Comparison of ENCODE assay signal across 8 cellular contexts in genomic region chr1:107963601-107964396, GRCh38. TPM values are rescaled to one million over a fixed set of nuclear protein-coding genes. Genes with fewer than 3 reads are reported as not detected.
DNase-seq lines count a peak whose midpoint lies in the region; ATAC-seq and TF ChIP-seq lines count a peak whose summit lies in the region.

No MANE protein-coding gene starts in this region.

- H3K27me3 ChIP-seq in OCI-LY3 (ENCODE audit: low read depth, low read length) (peaks cover 9% of the 10 kb centered on the region; the same call in 1 of the 2 replicates), hepatocyte (peaks cover 26% of the 10 kb centered on the region), BE2C (peaks cover 49% of the 10 kb centered on the region)

- H2AFZ ChIP-seq in OCI-LY3 (ENCODE audit: low read depth, low read length) = peak overlapping the region; percentile 91
- H2AFZ ChIP-seq in hepatocyte = peak overlapping the region; percentile 14

- peak; percentile 80 for ATAC-seq in HG02884 (IDR thresholded peaks at IDR 0.05; ENCODE audit: unreplicated experiment)
- peak; percentile 62 for ATAC-seq in activated naive CD8-positive, alpha-beta T cell treated with anti-CD3 and anti-CD28 coated beads, Interleukin-2, amount 10 ng/mL, durations not matched to agents 7 days and 5 days (ENCODE audit: low read depth)

- H3K9me3 ChIP-seq in OCI-LY3 (ENCODE audit: insufficient read depth, low read length) (no peaks in the 10 kb centered on the region), hepatocyte (ENCODE audit: low read depth) (no peaks in the 10 kb centered on the region), BE2C (no peaks in the 10 kb centered on the region)

- peak overlapping the region; percentile 93 for H3K4me3 Mint-ChIP-seq in activated naive CD8-positive, alpha-beta T cell treated with anti-CD3 and anti-CD28 coated beads, Interleukin-2, amount 10 ng/mL, durations not matched to agents 7 days and 5 days

- peak overlapping the region; percentile 98 for H3K4me2 ChIP-seq in OCI-LY3 (ENCODE audit: low read length)
- peak overlapping the region; percentile 93 for H3K4me2 ChIP-seq in hepatocyte

- H3K27me3 Mint-ChIP-seq in activated naive CD8-positive, alpha-beta T cell treated with anti-CD3 and anti-CD28 coated beads, Interleukin-2, amount 10 ng/mL, durations not matched to agents 7 days and 5 days = no peaks in the 10 kb centered on the region

- H4K20me1 ChIP-seq in OCI-LY3 (ENCODE audit: insufficient read depth, low read length) = no peaks in the 10 kb centered on the region
- no peaks in the 10 kb centered on the region for H4K20me1 ChIP-seq in hepatocyte (ENCODE audit: insufficient read depth, poor library complexity, severe bottlenecking)

- H3K79me2 ChIP-seq in OCI-LY3 (ENCODE audit: low read length) (no peaks in the 10 kb centered on the region), hepatocyte (no peaks in the 10 kb centered on the region)

- H3K9me2 ChIP-seq in hepatocyte (replicated peaks; ENCODE audit: insufficient read depth) = no peaks in the 10 kb centered on the region

- H3K4me1 ChIP-seq in OCI-LY3 (ENCODE audit: low read length) = peaks cover 9% of the 10 kb centered on the region
- H3K4me1 ChIP-seq in hepatocyte (ENCODE audit: insufficient read depth) = no peaks in the 10 kb centered on the region
- H3K4me1 ChIP-seq in BE2C = no peaks in the 10 kb centered on the region

- no peaks in the 10 kb centered on the region for H3K36me3 ChIP-seq in OCI-LY3 (replicated peaks; ENCODE audit: low read depth, low read length)
- no peaks in the 10 kb centered on the region for H3K36me3 ChIP-seq in hepatocyte (replicated peaks; ENCODE audit: insufficient read depth, low read depth)
- no peaks in the 10 kb centered on the region for H3K36me3 ChIP-seq in BE2C

- peaks cover 6% of the 10 kb centered on the region for H3K36me3 Mint-ChIP-seq in activated naive CD8-positive, alpha-beta T cell treated with anti-CD3 and anti-CD28 coated beads, Interleukin-2, amount 10 ng/mL, durations not matched to agents 7 days and 5 days

- peaks cover 22% of the 10 kb centered on the region for H3K4me1 Mint-ChIP-seq in activated naive CD8-positive, alpha-beta T cell treated with anti-CD3 and anti-CD28 coated beads, Interleukin-2, amount 10 ng/mL, durations not matched to agents 7 days and 5 days

- H3K27ac ChIP-seq in OCI-LY3 (ENCODE audit: low read length) (peak overlapping the region; percentile 37; the same call in 1 of the 2 replicates), hepatocyte (no peak overlapping the region)

- H3K4me3 ChIP-seq in OCI-LY3 (ENCODE audit: low read length) = peak overlapping the region; percentile 96
- H3K4me3 ChIP-seq in hepatocyte = peak overlapping the region; percentile 28
- H3K4me3 ChIP-seq in skeletal muscle cell (ENCODE audit: low read depth, low read length) = peak overlapping the region; percentile 43
- H3K4me3 ChIP-seq in BE2C (ENCODE audit: low read depth, low read length) = no peak overlapping the region

- H3K27ac Mint-ChIP-seq in activated naive CD8-positive, alpha-beta T cell treated with anti-CD3 and anti-CD28 coated beads, Interleukin-2, amount 10 ng/mL, durations not matched to agents 7 days and 5 days = peak overlapping the region; percentile 91

- DNase-seq in DMS153 treated with DMSO at 0.1 percent for 48 hours (lab: John Stamatoyannopoulos, UW; ENCODE audit: unreplicated experiment) = peak; percentile 25
- DNase-seq in DMS153 (lab: John Stamatoyannopoulos, UW) = no peak
- DNase-seq in activated naive CD8-positive, alpha-beta T cell treated with anti-CD3 and anti-CD28 coated beads, Interleukin-2, amount 10 ng/mL, durations not matched to agents 7 days and 5 days = peak; percentile 63
- peak; percentile 28 for DNase-seq in hepatocyte (ENCODE audit: low spot score)
- no peak for DNase-seq in skeletal muscle cell (ENCODE audit: low read depth)
- DNase-seq in BE2C = no peak

- 4% methylated on average over 24 of the region's 24 CpGs for WGBS in hepatocyte (ENCODE audit: low lambda C conversion rate, missing lambda C conversion rate)

- H3K9me3 Mint-ChIP-seq in activated naive CD8-positive, alpha-beta T cell treated with anti-CD3 and anti-CD28 coated beads, Interleukin-2, amount 10 ng/mL, durations not matched to agents 7 days and 5 days = peaks cover 4% of the 10 kb centered on the region

- POLR2A ChIA-PET in activated naive CD8-positive, alpha-beta T cell treated with anti-CD3 and anti-CD28 coated beads, Interleukin-2, amount 10 ng/mL, durations not matched to agents 7 days and 5 days (lab: Charles Lee) = interaction anchor here (0.9 to 2.5 kb wide), 13 partner anchors 9 to 236 kb away, joined by 3 to 30 read pairs (median 4); partner anchors contain the start of gene SLC25A24

- TF ChIP-seq CTCF in OCI-LY3 (IDR thresholded peaks at IDR 0.05; ENCODE audit: low read depth, low read length) = no peak
- no peak for TF ChIP-seq CTCF in hepatocyte (IDR thresholded peaks at IDR 0.05; ENCODE audit: poor library complexity)
- TF ChIP-seq CTCF in BE2C (IDR thresholded peaks at IDR 0.05; ENCODE audit: low read depth, low read length) = no peak

- peak overlapping the region; percentile 44 for H3K9ac ChIP-seq in OCI-LY3 (ENCODE audit: low read length)

RNA-seq across cellular contexts. Expression of gene VAV3, which starts 1.2 kb away (rescaled TPM):
- total RNA-seq in activated naive CD8-positive, alpha-beta T cell treated with anti-CD3 and anti-CD28 coated beads, Interleukin-2, amount 10 ng/mL, durations not matched to agents 7 days and 5 days = 1 to 10 TPM; 6.9 to 7.8 TPM
- total RNA-seq in hepatocyte = 40.5 and 44.4 TPM in 2 replicates
- 12.3 and 12.7 TPM in 2 replicates for polyA plus RNA-seq in hepatocyte
- polyA plus RNA-seq in BE2C (2012; ENCODE audit: insufficient read depth, insufficient read length, low read depth) = not detected

Comparison
In these comparisons a context has a peak if more than half of its experiments do, and no peak if none do; other contexts are left out.
1. DNase-seq: peak in DMS153 treated with DMSO at 0.1 percent for 48 hours (single experiment), activated naive CD8-positive, alpha-beta T cell treated with anti-CD3 and anti-CD28 coated beads, Interleukin-2, amount 10 ng/mL, durations not matched to agents 7 days and 5 days (single experiment) and hepatocyte (single experiment); none in DMS153 (single experiment), skeletal muscle cell (single experiment) and BE2C (single experiment).